Comparison of ENCODE assay signal across 8 cellular contexts in genomic region chr7:74173074-74173473, GRCh38. TPM values are rescaled to one million over a fixed set of nuclear protein-coding genes. Genes with fewer than 3 reads are reported as not detected.
DNase-seq lines count a peak whose midpoint lies in the region; ATAC-seq and TF ChIP-seq lines count a peak whose summit lies in the region.

No MANE protein-coding gene starts in this region.

- CTCF ChIA-PET in OCI-LY7 (lab: Charles Lee; ENCODE audit: unreplicated experiment): no interaction called here

- peak; percentile 27 for DNase-seq in NCI-H2029 (lab: John Stamatoyannopoulos, UW)
- no peak for DNase-seq in NCI-H2029 treated with DMSO at 0.1 percent for 48 hours (lab: John Stamatoyannopoulos, UW)
- peak; percentile 53 for DNase-seq in OCI-LY7 (ENCODE audit: low spot score)
- DNase-seq in gastrocnemius medialis: no peak

- peaks cover 47% of the 10 kb centered on the region for H3K79me2 ChIP-seq in OCI-LY7 (ENCODE audit: insufficient read depth, low read depth, low read length)

- H3K4me2 ChIP-seq in OCI-LY7 (ENCODE audit: low read length): peak overlapping the region; percentile 88

- no peaks in the 10 kb centered on the region for H3K27me3 ChIP-seq in gastrocnemius medialis

- BruUV-seq in OCI-LY7 (replicated peaks; lab: Mats Ljungman, UMichigan): no TSS peak

- intact Hi-C loops in OCI-LY7 (cut with micrococcal nuclease; ENCODE audit: unreplicated experiment): no loop called here
- intact Hi-C loops in gastrocnemius medialis (cut with DNase I; ENCODE audit: low total_unique reads): loop anchor here (5.0 to 10.0 kb wide), 3 partner anchors 91 to 618 kb away; partner anchors contain the start of genes BCL7B and LIMK1

- TF ChIP-seq POLR2A in gastrocnemius medialis (IDR thresholded peaks at IDR 0.05): no peak

- H3K4me1 ChIP-seq in OCI-LY7 (ENCODE audit: insufficient read depth, low read length, poor library complexity, severe bottlenecking) (peaks cover 38% of the 10 kb centered on the region), gastrocnemius medialis (peaks cover 35 to 40% of the 10 kb centered on the region in 2 donors)

- POLR2A ChIA-PET in OCI-LY7 (lab: Charles Lee): interaction anchor here (0.5 to 0.8 kb wide), 4 partner anchors 17 to 169 kb away, joined by 3 to 4 read pairs (median 4); no protein-coding TSS in a partner anchor

- peak overlapping the region; percentile 94 for H3K4me3 ChIP-seq in OCI-LY7 (ENCODE audit: low read depth, low read length, poor library complexity, severe bottlenecking)
- peak overlapping the region in 3 of 4 donors; percentile 77 to 93 (median 92) for H3K4me3 ChIP-seq in gastrocnemius medialis

- peak overlapping the region; percentile 77; the same call in 1 of the 2 replicates for H2AFZ ChIP-seq in OCI-LY7 (ENCODE audit: low read length)

- ATAC-seq in esophagus mucosa (peak; percentile 30), gastrocnemius medialis (no peak), HG03439 (IDR thresholded peaks at IDR 0.05; ENCODE audit: unreplicated experiment) (no peak), HG02973 (IDR thresholded peaks at IDR 0.05; ENCODE audit: unreplicated experiment) (no peak), GM19395 (IDR thresholded peaks at IDR 0.05; ENCODE audit: unreplicated experiment) (no peak)

- peaks cover 31% of the 10 kb centered on the region for H4K20me1 ChIP-seq in OCI-LY7 (ENCODE audit: insufficient read depth, low read length)

- H3K36me3 ChIP-seq in OCI-LY7 (ENCODE audit: insufficient read depth, low read length) (peaks cover 34% of the 10 kb centered on the region), gastrocnemius medialis (no peaks in the 10 kb centered on the region)

- in situ Hi-C loops in gastrocnemius medialis (cut with MboI; ENCODE audit: low sequenced_read_pairs in 4 of 4): loop anchor here in 1 of 4 donors (10.0 kb wide), 1 partner anchor 88 kb away; the partner anchor contains the start of gene LIMK1

- no peaks in the 10 kb centered on the region for H3K9me3 ChIP-seq in OCI-LY7 (ENCODE audit: low read length)
- H3K9me3 ChIP-seq in gastrocnemius medialis: no peaks in the 10 kb centered on the region

- H3K27ac ChIP-seq in OCI-LY7 (ENCODE audit: low read depth, low read length, poor library complexity, severe bottlenecking): peak overlapping the region; percentile 59
- H3K27ac ChIP-seq in gastrocnemius medialis: peak overlapping the region; percentile 94 to 99 (median 95)

- TF ChIP-seq CTCF in OCI-LY7 (conservative IDR thresholded peaks at IDR 0.05; ENCODE audit: low read length) (no peak), gastrocnemius medialis (IDR thresholded peaks at IDR 0.05 in 4 of 5, conservative IDR thresholded peaks at IDR 0.05 in 1 of 5) (no peak)

- no peaks in the 10 kb centered on the region for H3K9me2 ChIP-seq in OCI-LY7 (ENCODE audit: insufficient read depth, low read length)

RNA-seq across cellular contexts. Expression of gene EIF4H, which starts 1.1 kb away (rescaled TPM):
- 202 and 231 TPM in 2 replicates for total RNA-seq in OCI-LY7 (2014; rRNA removed; shearing (Covaris generic))
- total RNA-seq in OCI-LY7 (2022): 329 and 345 TPM in 2 replicates
- total RNA-seq in esophagus mucosa: 235 TPM
- 100 to 1,000 TPM; 247 to 430 (median 309) TPM for total RNA-seq in gastrocnemius medialis

RNA-seq across cellular contexts. Expression of gene LAT2, which starts 36.7 kb away (rescaled TPM):
- 41.1 and 48.3 TPM in 2 replicates for total RNA-seq in OCI-LY7 (2014; rRNA removed; shearing (Covaris generic))
- total RNA-seq in OCI-LY7 (2022) (79.1 and 93.8 TPM in 2 replicates), esophagus mucosa (1.2 TPM), gastrocnemius medialis (1 to 10 TPM; 2.1 to 5.3 (median 3.0) TPM)

Comparison
In these comparisons a context has a peak if more than half of its experiments do, and no peak if none do; other contexts are left out.
1. DNase-seq: peak in NCI-H2029 (single experiment) and OCI-LY7 (single experiment); none in NCI-H2029 treated with DMSO at 0.1 percent for 48 hours (single experiment) and gastrocnemius medialis (0 of 2).
2. RNA of gene LAT2, which starts 36.7 kb away (total RNA-seq): 41.1 to 93.8 TPM in OCI-LY7; 2.1 to 5.3 TPM in gastrocnemius medialis and 1.2 TPM in esophagus mucosa (single experiment); every median in the first group is over 4 times any median in the second.